In genomic region chr12:111686574-111687105, GRCh38 we compare ENCODE assay signal across 8 cellular contexts. TPM values are rescaled to one million over a fixed set of nuclear protein-coding genes. Genes with fewer than 3 reads are reported as not detected.
DNase-seq lines count a peak whose midpoint lies in the region; ATAC-seq and TF ChIP-seq lines count a peak whose summit lies in the region.

No MANE protein-coding gene starts in this region.

- TF ChIP-seq CTCF in GM12865 (IDR thresholded peaks at IDR 0.05; ENCODE audit: insufficient read depth, low read depth, low read length, missing control alignments), result no peak
- TF ChIP-seq CTCF in SU-DHL-6 (IDR thresholded peaks at IDR 0.05; ENCODE audit: insufficient read depth, low read length, poor library complexity, severe bottlenecking), result no peak
- TF ChIP-seq CTCF in fibroblast of mammary gland (conservative IDR thresholded peaks at IDR 0.05; ENCODE audit: control insufficient read depth, insufficient read depth, low read depth, low read length), result no peak
- no peak for TF ChIP-seq CTCF in psoas muscle (IDR thresholded peaks at IDR 0.05)

- DNase-seq in GM12865 (ENCODE audit: low read depth) (peak; percentile 8), fibroblast of mammary gland (ENCODE audit: low read depth) (peak; percentile 19), psoas muscle (no peak), T1000 (lab: John Stamatoyannopoulos, UW) (no peak), NCI-H1092 treated with DMSO at 0.1 percent for 48 hours (lab: John Stamatoyannopoulos, UW) (no peak), COLO668 (lab: John Stamatoyannopoulos, UW; ENCODE audit: unreplicated experiment) (no peak)

- peak overlapping the region; percentile 71 for H3K4me2 ChIP-seq in SU-DHL-6 (ENCODE audit: low read depth, low read length, poor library complexity, severe bottlenecking)

- peaks cover 10% of the 10 kb centered on the region; the same call in 1 of the 2 replicates for H3F3A ChIP-seq in SU-DHL-6 (ENCODE audit: insufficient read depth)

- ATAC-seq in psoas muscle, result peak in 1 of 4 donors; percentile 28
- ATAC-seq in GM21360 (IDR thresholded peaks at IDR 0.05; ENCODE audit: unreplicated experiment), result no peak

- peak overlapping the region; percentile 75 for H2AFZ ChIP-seq in SU-DHL-6 (ENCODE audit: low read depth, low read length, severe bottlenecking)

- intact Hi-C loops in psoas muscle (cut with DNase I), result no loop called here

- peak overlapping the region; percentile 86 for H3K4me3 ChIP-seq in GM12865 (ENCODE audit: low read depth, low read length)
- H3K4me3 ChIP-seq in SU-DHL-6 (ENCODE audit: insufficient read depth, low read length, poor library complexity, severe bottlenecking), result peak overlapping the region; percentile 92
- H3K4me3 ChIP-seq in fibroblast of mammary gland (ENCODE audit: control insufficient read depth, low read depth, low read length), result peak overlapping the region; percentile 67
- peak overlapping the region; percentile 89 for H3K4me3 ChIP-seq in psoas muscle

- H3K9me2 ChIP-seq in SU-DHL-6 (replicated peaks; ENCODE audit: insufficient read depth, low read length), result no peaks in the 10 kb centered on the region

- no peaks in the 10 kb centered on the region for H4K20me1 ChIP-seq in SU-DHL-6 (ENCODE audit: low read depth, low read length)

- H3K79me2 ChIP-seq in SU-DHL-6 (ENCODE audit: insufficient read depth, low read length), result peaks cover 34% of the 10 kb centered on the region

- 0 out of 2 replicates have a peak, but pooled peaks cover 3% of the 10 kb centered on the region for H3K36me3 ChIP-seq in SU-DHL-6 (ENCODE audit: low read length)
- peaks cover 2 to 19% of the 10 kb centered on the region in 2 donors for H3K36me3 ChIP-seq in psoas muscle (ENCODE audit: insufficient read depth in 1 of 2, low read depth in 1 of 2)

- peak overlapping the region; percentile 80 for H3K27ac ChIP-seq in SU-DHL-6 (ENCODE audit: low read depth, low read length)
- peak overlapping the region; percentile 87 for H3K27ac ChIP-seq in psoas muscle

- H3K9ac ChIP-seq in SU-DHL-6 (ENCODE audit: low read length), result peak overlapping the region; percentile 92

- 16 to 22% (median 16%) methylated on average over 15 of the region's 15 CpGs for WGBS in psoas muscle, 3 donors

- H3K9me3 ChIP-seq in SU-DHL-6 (ENCODE audit: insufficient read depth, low read length) (no peaks in the 10 kb centered on the region), psoas muscle (no peaks in the 10 kb centered on the region)

- H3K27me3 ChIP-seq in SU-DHL-6 (ENCODE audit: low read length) (no peaks in the 10 kb centered on the region), psoas muscle (ENCODE audit: insufficient read depth in 3 of 3, low read length in 2 of 3) (no peaks in the 10 kb centered on the region)

- H3K4me1 ChIP-seq in psoas muscle, result peaks cover 15% of the 10 kb centered on the region

RNA-seq across cellular contexts. Expression of gene ACAD10, which starts 0.8 kb away (rescaled TPM):
- total RNA-seq in psoas muscle, result 10 to 100 TPM in 3 of 4 donors, 1 to 10 TPM in 1; 7.5 to 20.2 (median 12.1) TPM
- polyA plus RNA-seq in psoas muscle, result 10 to 100 TPM in 1 of 3 donors, 1 to 10 TPM in 2; 6.0 to 15.3 (median 6.7) TPM

RNA-seq across cellular contexts. Expression of gene BRAP, which starts 0.9 kb away (rescaled TPM):
- total RNA-seq in psoas muscle, result 10 to 100 TPM; 18.3 to 29.6 (median 22.1) TPM
- 10 to 100 TPM; 13.5 to 34.6 (median 13.9) TPM for polyA plus RNA-seq in psoas muscle

Comparison
In these comparisons a context has a peak if more than half of its experiments do, and no peak if none do; other contexts are left out.
1. DNase-seq: peak in GM12865 (single experiment) and fibroblast of mammary gland (single experiment); none in psoas muscle (0 of 2), T1000 (single experiment), NCI-H1092 treated with DMSO at 0.1 percent for 48 hours (single experiment) and COLO668 (single experiment).
2. Peak in every context shown above with its lines, with median percentiles within 50 percentile points of each other: H3K4me3 ChIP-seq.